In genomic region chrX:24023972-24024664, GRCh38 we compare ENCODE assay signal across 8 cellular contexts. TPM values are rescaled to one million over a fixed set of nuclear protein-coding genes. Genes with fewer than 3 reads are reported as not detected.
DNase-seq lines count a peak whose midpoint lies in the region; ATAC-seq and TF ChIP-seq lines count a peak whose summit lies in the region.

No MANE protein-coding gene starts in this region.

- peak overlapping the region; percentile 87 for H3K4me3 Mint-ChIP-seq in CD8-positive, alpha-beta T cell
- peak overlapping the region; percentile 80 for H3K4me3 Mint-ChIP-seq in activated CD4-positive, alpha-beta memory T cell treated with anti-CD3 and anti-CD28 coated beads for 36 hours

- H3K9me3 ChIP-seq in CD8-positive, alpha-beta T cell (ENCODE audit: low read length), result no peaks in the 10 kb centered on the region
- no peaks in the 10 kb centered on the region for H3K9me3 ChIP-seq in left ventricle myocardium inferior (replicated peaks)

- H3K9me3 Mint-ChIP-seq in CD8-positive, alpha-beta T cell, result no peaks in the 10 kb centered on the region
- H3K9me3 Mint-ChIP-seq in activated CD4-positive, alpha-beta memory T cell treated with anti-CD3 and anti-CD28 coated beads for 36 hours, result no peaks in the 10 kb centered on the region

- H3K4me1 ChIP-seq in CD8-positive, alpha-beta T cell (ENCODE audit: insufficient read depth, low read length), result peaks cover 20% of the 10 kb centered on the region
- H3K4me1 ChIP-seq in left ventricle myocardium inferior, result peaks cover 13% of the 10 kb centered on the region

- H3K27ac Mint-ChIP-seq in CD8-positive, alpha-beta T cell, result peak overlapping the region; percentile 80
- H3K27ac Mint-ChIP-seq in activated CD4-positive, alpha-beta memory T cell treated with anti-CD3 and anti-CD28 coated beads for 36 hours, result peak overlapping the region; percentile 67

- H3K27me3 ChIP-seq in CD8-positive, alpha-beta T cell (ENCODE audit: insufficient read depth, low read length), result no peaks in the 10 kb centered on the region
- no peaks in the 10 kb centered on the region for H3K27me3 ChIP-seq in left ventricle myocardium inferior (ENCODE audit: low read depth)

- peaks cover 12% of the 10 kb centered on the region for H3K36me3 Mint-ChIP-seq in CD8-positive, alpha-beta T cell
- peaks cover 7% of the 10 kb centered on the region for H3K36me3 Mint-ChIP-seq in activated CD4-positive, alpha-beta memory T cell treated with anti-CD3 and anti-CD28 coated beads for 36 hours

- DNase-seq in CD8-positive, alpha-beta T cell, result no peak
- no peak for DNase-seq in HFF-Myc (ENCODE audit: extremely low read depth, low read depth)
- DNase-seq in activated CD4-positive, alpha-beta memory T cell treated with anti-CD3 and anti-CD28 coated beads for 36 hours, result no peak
- DNase-seq in left ventricle myocardium inferior, result no peak
- DNase-seq in skeletal muscle cell (ENCODE audit: low read depth), result no peak
- no peak for DNase-seq in putamen (ENCODE audit: low spot score)
- no peak for DNase-seq in NCI-H187 (lab: John Stamatoyannopoulos, UW)

- CTCF ChIA-PET in CD8-positive, alpha-beta T cell (lab: Charles Lee), result no interaction called here
- CTCF ChIA-PET in activated CD4-positive, alpha-beta memory T cell treated with anti-CD3 and anti-CD28 coated beads for 36 hours (lab: Charles Lee), result interaction anchor here (3.1 to 4.2 kb wide), 2 partner anchors 30 to 116 kb away, joined by 16 to 36 read pairs; partner anchors contain the start of genes APOO, CXorf58 and EIF2S3

- peak overlapping the region; percentile 73 for H3K27ac ChIP-seq in CD8-positive, alpha-beta T cell (ENCODE audit: low read depth, low read length)
- peak overlapping the region; percentile 96 for H3K27ac ChIP-seq in left ventricle myocardium inferior (replicated peaks)

- TF ChIP-seq CTCF in CD8-positive, alpha-beta T cell (IDR thresholded peaks at IDR 0.05), result no peak
- TF ChIP-seq CTCF in HFF-Myc (IDR thresholded peaks at IDR 0.05; ENCODE audit: low read depth, low read length, missing control alignments) (no peak), left ventricle myocardium inferior (IDR thresholded peaks at IDR 0.05; ENCODE audit: borderline replicate concordance) (no peak)

- ATAC-seq in CD8-positive, alpha-beta T cell, result no peak
- ATAC-seq in HG02798 (IDR thresholded peaks at IDR 0.05; ENCODE audit: poor library complexity, unreplicated experiment), result no peak

- no peaks in the 10 kb centered on the region for H3K27me3 Mint-ChIP-seq in CD8-positive, alpha-beta T cell (ENCODE audit: low read depth)
- no peaks in the 10 kb centered on the region for H3K27me3 Mint-ChIP-seq in activated CD4-positive, alpha-beta memory T cell treated with anti-CD3 and anti-CD28 coated beads for 36 hours

- H3K4me3 ChIP-seq in CD8-positive, alpha-beta T cell (ENCODE audit: low read depth, low read length), result peak overlapping the region; percentile 82
- H3K4me3 ChIP-seq in HFF-Myc (replicated peaks; ENCODE audit: low read depth, low read length) (peak overlapping the region; percentile 66), left ventricle myocardium inferior (peak overlapping the region; percentile 86), skeletal muscle cell (ENCODE audit: low read depth, low read length) (peak overlapping the region; percentile 73)

- peaks cover 31% of the 10 kb centered on the region for H3K4me1 Mint-ChIP-seq in CD8-positive, alpha-beta T cell (ENCODE audit: low read depth)
- peaks cover 32% of the 10 kb centered on the region for H3K4me1 Mint-ChIP-seq in activated CD4-positive, alpha-beta memory T cell treated with anti-CD3 and anti-CD28 coated beads for 36 hours (ENCODE audit: low read depth)

- POLR2A ChIA-PET in CD8-positive, alpha-beta T cell (lab: Charles Lee), result interaction anchor here (0.6 to 0.7 kb wide), 2 partner anchors 30 to 333 kb away, joined by 3 read pairs; no protein-coding TSS in a partner anchor
- POLR2A ChIA-PET in activated CD4-positive, alpha-beta memory T cell treated with anti-CD3 and anti-CD28 coated beads for 36 hours (lab: Charles Lee), result interaction anchor here (1.8 to 3.9 kb wide), 2 partner anchors 9 to 117 kb away, joined by 5 to 14 read pairs; partner anchors contain the start of genes APOO and CXorf58

- intact Hi-C loops in CD8-positive, alpha-beta T cell (cut with DNase I, micrococcal nuclease), result loop anchor here (1.0 to 10.0 kb wide), 6 partner anchors 69 to 451 kb away; partner anchors contain the start of genes PRDX4 (in 1 of the 2) and SAT1 (in 1 of the 2)
- intact Hi-C loops in activated CD4-positive, alpha-beta memory T cell treated with anti-CD3 and anti-CD28 coated beads for 36 hours (cut with micrococcal nuclease), result loop anchor here (1.0 kb wide), 2 partner anchors 10 to 126 kb away; no protein-coding TSS in a partner anchor
- intact Hi-C loops in left ventricle myocardium inferior (cut with micrococcal nuclease), result no loop called here

- no peaks in the 10 kb centered on the region for H3K36me3 ChIP-seq in CD8-positive, alpha-beta T cell (ENCODE audit: insufficient read depth, low read length)
- H3K36me3 ChIP-seq in left ventricle myocardium inferior, result no peaks in the 10 kb centered on the region

RNA-seq across cellular contexts. Expression of gene KLHL15, which starts 2.9 kb away (rescaled TPM):
- total RNA-seq in CD8-positive, alpha-beta T cell, result 10 to 100 TPM; 29.7 TPM
- 1 to 10 TPM; 9.3 to 9.7 TPM for total RNA-seq in activated CD4-positive, alpha-beta memory T cell treated with anti-CD3 and anti-CD28 coated beads for 36 hours
- 6.6 TPM for total RNA-seq in left ventricle myocardium inferior

RNA-seq across cellular contexts. Expression of gene EIF2S3, which starts 30.6 kb away (rescaled TPM):
- total RNA-seq in CD8-positive, alpha-beta T cell, result 100 to 1,000 TPM; 180 to 184 TPM
- 100 to 1,000 TPM; 282 to 295 TPM for total RNA-seq in activated CD4-positive, alpha-beta memory T cell treated with anti-CD3 and anti-CD28 coated beads for 36 hours
- 71.0 TPM for total RNA-seq in left ventricle myocardium inferior
